Comparison of ENCODE assay signal across 13 cellular contexts in the genomic region with DNA sequence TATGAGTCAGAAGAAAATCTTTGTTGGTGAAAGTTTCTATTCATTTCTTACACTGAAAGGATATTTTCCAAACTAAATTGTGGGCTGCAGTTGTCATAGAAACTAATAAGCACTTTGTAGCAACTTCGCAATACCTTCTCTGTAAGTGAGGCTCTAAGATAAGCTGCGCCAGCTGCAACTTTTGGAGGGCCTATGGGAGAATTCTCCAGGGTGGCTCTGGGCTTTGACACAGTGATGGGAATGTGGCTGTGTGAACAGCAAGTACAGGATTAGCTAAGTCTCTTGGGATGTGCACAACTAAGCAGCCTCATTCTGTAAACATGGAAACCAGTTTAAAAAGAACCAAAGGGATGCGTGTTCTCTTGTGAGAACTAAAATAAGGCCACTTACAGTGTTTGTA.
A peak's percentile ranks its signal among the peaks of the same experiment; 100 is the strongest.
DNase-seq lines count a peak whose midpoint lies in the region; ATAC-seq and TF ChIP-seq lines count a peak whose summit lies in the region.
"Had no signal": no experiment of that assay in that cellular context is flagged by ENCODE, and none has a peak within 500 bp of the region (broad histone marks: within the 10 kb centered on the region; RNA-seq: fewer than 3 reads in every experiment).

No MANE protein-coding gene starts in this region.

- H2AFZ ChIP-seq in trophoblast cell (ENCODE audit: insufficient read depth, low read length, poor library complexity): no peak overlapping the region

- H2BK5ac ChIP-seq in trophoblast cell (ENCODE audit: low read depth, low read length, poor library complexity): no peak overlapping the region

- intact Hi-C loops in ascending aorta (cut with DNase I): loop anchor here (2.0 to 10.0 kb wide), 4 partner anchors 126 to 1474 kb away; a partner anchor contains a TSS
- intact Hi-C loops in heart left ventricle (cut with DNase I): no loop called here

- 56 to 72% (median 60%) methylated on average over 3 of the region's 3 CpGs for WGBS in heart left ventricle, 4 donors
- no CpG with 5 or more reads among the region's 3 CpGs for WGBS in trophoblast cell (ENCODE audit: extremely low coverage, insufficient coverage, insufficient read length)

- H2BK12ac ChIP-seq in trophoblast cell (ENCODE audit: low read length): no peak overlapping the region

- H3K23ac ChIP-seq in trophoblast cell (ENCODE audit: low read length): no peak overlapping the region

- TF ChIP-seq CTCF in ascending aorta (IDR thresholded peaks at IDR 0.05): no peak
- TF ChIP-seq CTCF in heart left ventricle (IDR thresholded peaks at IDR 0.05): no peak

- H3K4me3 ChIP-seq in ascending aorta (no peak overlapping the region), heart left ventricle (no peak overlapping the region), trophoblast cell (ENCODE audit: low read depth, low read length) (no peak overlapping the region)
- H3K4me3 ChIP-seq: SK-N-MC had no signal

- no peak overlapping the region for H4K8ac ChIP-seq in trophoblast cell (ENCODE audit: low read depth, low read length)

- H2BK120ac ChIP-seq in trophoblast cell (ENCODE audit: insufficient read depth, low read length, poor library complexity): no peak overlapping the region

- H3K4me1 ChIP-seq in ascending aorta: no peaks in the 10 kb centered on the region
- peaks cover 0 to 12% (median 0%) of the 10 kb centered on the region in 12 donors for H3K4me1 ChIP-seq in heart left ventricle
- H3K4me1 ChIP-seq in trophoblast cell (ENCODE audit: control insufficient read depth in 1 of 2, insufficient read depth in 2 of 2, low read length in 2 of 2): no peaks in the 10 kb centered on the region

- no peak overlapping the region for H4K91ac ChIP-seq in trophoblast cell (ENCODE audit: low read depth, low read length)

- no peak overlapping the region for H2AK5ac ChIP-seq in trophoblast cell (ENCODE audit: low read length)

- H3K27ac ChIP-seq in ascending aorta (peak overlapping the region; percentile 39 to 51), heart left ventricle (peak overlapping the region in 7 of 12 donors; percentile 11 to 61 (median 44)), trophoblast cell (ENCODE audit: low read depth, low read length) (no peak overlapping the region)
- H3K27ac ChIP-seq: SK-N-MC had no signal

- no peaks in the 10 kb centered on the region for H3K79me2 ChIP-seq in trophoblast cell (ENCODE audit: control insufficient read depth, insufficient read depth, low read length, poor library complexity)

- DNase-seq in ascending aorta (ENCODE audit: low spot score in 2 of 2): peak; percentile 36 to 90
- DNase-seq in heart left ventricle: peak; percentile 64 to 78 (median 70)
- DNase-seq in trophoblast cell: peak; percentile 62 to 76
- DNase-seq in GOT3 (lab: John Stamatoyannopoulos, UW): no peak
- no peak for DNase-seq in NCI-H2029 (lab: John Stamatoyannopoulos, UW)
- no peak for DNase-seq in middle frontal gyrus (ENCODE audit: extremely low spot score, low spot score)
- DNase-seq: CD8-positive, alpha-beta memory T cell; NCI-H1417; NCI-H1930; OCI-M1; RPMI8226 had no signal

- H3K9me3 ChIP-seq in ascending aorta (no peaks in the 10 kb centered on the region), heart left ventricle (no peaks in the 10 kb centered on the region), trophoblast cell (ENCODE audit: insufficient read depth, low read depth, low read length) (no peaks in the 10 kb centered on the region)

- H3K18ac ChIP-seq in trophoblast cell (ENCODE audit: low read length): no peak overlapping the region

- no peak overlapping the region for H4K12ac ChIP-seq in trophoblast cell (ENCODE audit: low read depth, low read length)

- H3K36me3 ChIP-seq in ascending aorta (no peaks in the 10 kb centered on the region), heart left ventricle (no peaks in the 10 kb centered on the region), trophoblast cell (ENCODE audit: control insufficient read depth in 1 of 2, insufficient read depth in 2 of 2, low read length in 2 of 2) (no peaks in the 10 kb centered on the region)

- no peaks in the 10 kb centered on the region for H3K79me1 ChIP-seq in trophoblast cell (ENCODE audit: low read length)

- ATAC-seq in heart left ventricle (peak; percentile 95 to 99 (median 95)), HG03432 (IDR thresholded peaks at IDR 0.05; ENCODE audit: unreplicated experiment) (no peak)

- TF ChIP-seq POLR2A in heart left ventricle (IDR thresholded peaks at IDR 0.05): no peak

- no peak overlapping the region for H3K4me2 ChIP-seq in trophoblast cell (ENCODE audit: low read length)

- H3K14ac ChIP-seq in trophoblast cell (ENCODE audit: low read length): no peak overlapping the region

- H3K4ac ChIP-seq in trophoblast cell (ENCODE audit: low read depth, low read length): no peak overlapping the region

- no peak overlapping the region for H3K9ac ChIP-seq in trophoblast cell (ENCODE audit: low read length)

- H3K27me3 ChIP-seq in ascending aorta: no peaks in the 10 kb centered on the region
- H3K27me3 ChIP-seq in heart left ventricle: no peaks in the 10 kb centered on the region
- no peaks in the 10 kb centered on the region for H3K27me3 ChIP-seq in trophoblast cell (ENCODE audit: insufficient read depth, low read length)

Comparison
In these comparisons a context has a peak if more than half of its experiments do, and no peak if none do; other contexts are left out.
1. DNase-seq: peak in ascending aorta (2 of 2), heart left ventricle (5 of 5) and trophoblast cell (2 of 2); none in GOT3 (single experiment), NCI-H2029 (single experiment) and middle frontal gyrus (single experiment).